In genomic region chr6:126339796-126340750, GRCh38 we compare ENCODE assay signal across 1 cellular context.
TF ChIP-seq lines count a peak whose summit lies in the region.

TSS of gene CENPW (plus strand) at chr6:126340115. CDS start at chr6:126340274, 159 bp downstream.

TF ChIP-seq in HCT116, 20 proteins besides CTCF, POLR2A, EP300 and RAD21 (continued from another document):
- TF ChIP-seq REST (IDR thresholded peaks at IDR 0.05; ENCODE audit: low read depth) (no peak), ZFX (IDR thresholded peaks at IDR 0.05) (no peak), MAX (IDR thresholded peaks at IDR 0.05) (peak; percentile 71), SRF (IDR thresholded peaks at IDR 0.05; ENCODE audit: low read depth) (peak; percentile 93), JUND (IDR thresholded peaks at IDR 0.05) (no peak), CEBPB (IDR thresholded peaks at IDR 0.05; ENCODE audit: low read depth) (no peak; the same call in 1 of the 2 replicates), ELF1 (IDR thresholded peaks at IDR 0.05; ENCODE audit: borderline replicate concordance, low read depth) (no peak), SIN3A (IDR thresholded peaks at IDR 0.05; ENCODE audit: low read depth) (peak; percentile 98), TCF7L2 (IDR thresholded peaks at IDR 0.05; ENCODE audit: borderline replicate concordance, extremely low read depth, insufficient read depth, insufficient read length) (no peak), EZH2phosphoT487 (IDR thresholded peaks at IDR 0.05; ENCODE audit: borderline replicate concordance) (no peak), EGR1 (IDR thresholded peaks at IDR 0.05; ENCODE audit: low read depth) (peak; percentile 97), EZH2 (IDR thresholded peaks at IDR 0.05) (no peak), ZBTB33 (IDR thresholded peaks at IDR 0.05; ENCODE audit: extremely low read depth, insufficient replicate concordance, low read length) (no peak), CBX3 (IDR thresholded peaks at IDR 0.05; ENCODE audit: low read depth) (peak; percentile 93), POLR2AphosphoS5 (IDR thresholded peaks at IDR 0.05; ENCODE audit: low read depth, low read length) (peak; percentile 86)
